In the genomic region with DNA sequence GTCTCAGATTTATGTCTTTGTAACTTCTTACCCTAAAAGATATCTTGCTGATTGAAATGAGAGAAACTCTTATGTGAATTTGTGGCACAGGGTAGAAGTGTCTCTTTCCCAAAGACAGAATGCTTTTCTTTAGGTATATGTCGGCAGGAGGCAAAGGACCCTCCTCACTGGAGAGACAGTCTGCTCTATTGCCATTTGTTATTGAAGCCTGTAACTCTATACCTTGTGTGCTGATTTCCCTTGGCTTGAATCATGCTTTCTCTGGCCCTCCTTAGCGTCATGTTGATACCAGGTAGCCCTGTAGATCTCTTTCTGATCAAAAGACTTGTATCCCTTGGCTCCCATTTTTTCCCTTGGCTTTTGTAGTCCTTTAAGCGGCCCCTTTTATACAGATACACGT, we compare ENCODE assay signal across 22 cellular contexts.
"Had no signal": no experiment of that assay in that cellular context is flagged by ENCODE, and none has a peak within 500 bp of the region (broad histone marks: within the 10 kb centered on the region; RNA-seq: fewer than 3 reads in every experiment).

No MANE protein-coding gene starts in this region.

- H3K4me3 Mint-ChIP-seq: naive B cell; nephron; stimulated activated naive B cell treated with anti-CD40 and anti-IgM and Interleukin-4, amounts not matched to agents 10 μg/mL and 1 μg/mL and 100 μg/mL, for 72 hours; stimulated activated naive CD8-positive, alpha-beta T cell treated with anti-CD3 and anti-CD28 coated beads, Interleukin-15, amount 100 ng/mL, for 72 hours had no signal

- H3K4me1 Mint-ChIP-seq: naive B cell; nephron; stimulated activated naive B cell treated with anti-CD40 and anti-IgM and Interleukin-4, amounts not matched to agents 10 μg/mL and 1 μg/mL and 100 μg/mL, for 72 hours; stimulated activated naive CD8-positive, alpha-beta T cell treated with anti-CD3 and anti-CD28 coated beads, Interleukin-15, amount 100 ng/mL, for 72 hours had no signal

- H3K4me3 ChIP-seq: dorsolateral prefrontal cortex, heart left ventricle, lung, spleen, testis, transverse colon had no signal

- H3K4me1 ChIP-seq: heart left ventricle, spleen, testis, transverse colon had no signal

- H3K27me3 ChIP-seq: dorsolateral prefrontal cortex, heart left ventricle, spleen, testis, transverse colon had no signal

- H3K27ac Mint-ChIP-seq: naive B cell; nephron; stimulated activated naive B cell treated with anti-CD40 and anti-IgM and Interleukin-4, amounts not matched to agents 10 μg/mL and 1 μg/mL and 100 μg/mL, for 72 hours; stimulated activated naive CD8-positive, alpha-beta T cell treated with anti-CD3 and anti-CD28 coated beads, Interleukin-15, amount 100 ng/mL, for 72 hours had no signal

- H3K9me3 ChIP-seq: testis, transverse colon had no signal

- ATAC-seq: heart left ventricle; left colon; left ventricle myocardium superior; sciatic nerve; stimulated activated naive B cell treated with anti-CD40 and anti-IgM and Interleukin-4, amounts not matched to agents 10 μg/mL and 1 μg/mL and 100 μg/mL, for 72 hours; stimulated activated naive CD8-positive, alpha-beta T cell treated with anti-CD3 and anti-CD28 coated beads, Interleukin-15, amount 100 ng/mL, for 72 hours had no signal

- H3K27me3 Mint-ChIP-seq: naive B cell; stimulated activated naive B cell treated with anti-CD40 and anti-IgM and Interleukin-4, amounts not matched to agents 10 μg/mL and 1 μg/mL and 100 μg/mL, for 72 hours; stimulated activated naive CD8-positive, alpha-beta T cell treated with anti-CD3 and anti-CD28 coated beads, Interleukin-15, amount 100 ng/mL, for 72 hours had no signal

- H3K36me3 ChIP-seq: heart left ventricle, spleen, transverse colon had no signal

- H3K27ac ChIP-seq: dorsolateral prefrontal cortex, heart left ventricle, spleen, testis, transverse colon had no signal

- H3K9me3 Mint-ChIP-seq: nephron had no signal

- DNase-seq: cortex of kidney; dorsolateral prefrontal cortex; effector CD8-positive, alpha-beta T cell; foreskin melanocyte; hippocampal formation; kidney; left colon; left ventricle myocardium superior; mesenchymal stem cell; naive B cell; spleen; stimulated activated CD4-positive, alpha-beta T cell treated with anti-CD3 and anti-CD28 coated beads, Interleukin-15, amount 100 ng/mL, for 24 hours; stimulated activated CD4-positive, alpha-beta T cell treated with anti-CD3 and anti-CD28 coated beads, Interleukin-1b, Interleukin-23, amount 100 ng/mL, for 48 hours; stimulated activated CD4-positive, alpha-beta T cell treated with anti-CD3 and anti-CD28 coated beads, Interleukin-4, amount 100 ng/mL, for 4 hours; stimulated activated naive B cell treated with anti-CD40 and anti-IgM and Interleukin-4, amounts not matched to agents 10 μg/mL and 1 μg/mL and 100 μg/mL, for 72 hours; stimulated activated naive CD8-positive, alpha-beta T cell treated with anti-CD3 and anti-CD28 coated beads, Interleukin-15, amount 100 ng/mL, for 72 hours; testis; transverse colon had no signal

- H3K36me3 Mint-ChIP-seq: naive B cell; stimulated activated naive B cell treated with anti-CD40 and anti-IgM and Interleukin-4, amounts not matched to agents 10 μg/mL and 1 μg/mL and 100 μg/mL, for 72 hours had no signal
